10 cellular contexts compared by ENCODE assay signal in the genomic region with DNA sequence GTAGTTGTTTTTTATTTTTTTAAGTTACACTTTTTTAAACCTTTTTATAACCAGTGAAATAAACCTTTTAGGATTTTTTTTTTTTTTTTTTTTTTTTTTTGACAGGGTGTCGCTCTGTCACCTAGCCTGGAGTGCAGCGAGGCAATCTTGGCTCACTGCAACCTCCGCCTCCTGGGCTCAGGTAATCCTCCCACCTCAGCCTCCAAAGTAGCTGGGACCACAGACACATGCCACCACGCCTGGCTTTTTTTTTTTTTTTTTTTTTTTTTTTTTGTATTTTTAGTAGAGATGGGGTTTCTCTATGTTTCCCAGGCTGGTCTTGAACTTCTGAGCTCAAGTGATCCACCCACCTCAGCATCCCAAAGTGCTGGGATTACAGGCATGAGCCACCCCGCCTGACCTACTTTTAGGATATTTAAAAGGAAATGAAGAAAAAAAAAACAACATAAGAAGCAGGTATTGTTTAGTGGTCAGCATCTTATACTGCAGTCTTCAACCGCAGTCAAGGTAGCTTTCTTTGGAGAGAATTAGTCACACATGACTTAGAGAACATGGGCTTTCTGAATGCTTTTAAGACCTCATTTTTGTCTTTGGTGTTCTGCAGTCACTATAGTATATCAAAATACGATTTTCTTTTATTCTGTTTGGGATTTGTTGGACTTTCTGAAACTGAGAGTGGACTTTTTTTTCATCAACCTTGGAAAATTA. TPM values are rescaled to one million over a fixed set of nuclear protein-coding genes. Genes with fewer than 3 reads are reported as not detected.
DNase-seq lines count a peak whose midpoint lies in the region; ATAC-seq and TF ChIP-seq lines count a peak whose summit lies in the region.
"Had no signal": no experiment of that assay in that cellular context is flagged by ENCODE, and none has a peak within 500 bp of the region (broad histone marks: within the 10 kb centered on the region; RNA-seq: fewer than 3 reads in every experiment).

No MANE protein-coding gene starts in this region.

- no peaks in the 10 kb centered on the region for H4K20me1 ChIP-seq in fibroblast of lung (ENCODE audit: control insufficient read depth, extremely low read depth, insufficient read depth, low read length)

- no peak for DNase-seq in activated T-cell treated with anti-CD3 and anti-CD28 coated beads, Interleukin-2, amount 50 U/mL, for 24 hours
- no peak for DNase-seq in activated T-cell treated with anti-CD3 and anti-CD28 coated beads for 4 hours
- DNase-seq in T-cell, result no peak
- no peak for DNase-seq in fibroblast of lung (ENCODE audit: low read depth in 2 of 2)
- no peak for DNase-seq in NCI-H2227 treated with DMSO at 0.1 percent for 48 hours (lab: John Stamatoyannopoulos, UW)
- DNase-seq in NCI-H226, result no peak
- DNase-seq: KBM-7; stimulated activated naive B cell treated with anti-CD40 and anti-IgM and Interleukin-4, amounts not matched to agents 10 μg/mL and 1 μg/mL and 100 μg/mL, for 72 hours had no signal

- H3K9me3 Mint-ChIP-seq in activated T-cell treated with anti-CD3 and anti-CD28 coated beads, Interleukin-2, amount 50 U/mL, for 24 hours, result peaks cover 6% of the 10 kb centered on the region
- no peaks in the 10 kb centered on the region for H3K9me3 Mint-ChIP-seq in T-cell
- no peaks in the 10 kb centered on the region for H3K9me3 Mint-ChIP-seq in stimulated activated memory B cell treated with anti-CD40 and anti-IgM and Interleukin-4, amounts not matched to agents 10 μg/mL and 1 μg/mL and 100 μg/mL, for 72 hours
- H3K9me3 Mint-ChIP-seq: stimulated activated naive B cell treated with anti-CD40 and anti-IgM and Interleukin-4, amounts not matched to agents 10 μg/mL and 1 μg/mL and 100 μg/mL, for 72 hours had no signal

- H3K36me3 ChIP-seq in fibroblast of lung (ENCODE audit: control insufficient read depth, insufficient read depth, low read length), result no peaks in the 10 kb centered on the region

- no peaks in the 10 kb centered on the region for H3K27me3 ChIP-seq in fibroblast of lung (ENCODE audit: control insufficient read depth, insufficient read depth, low read length)

- H3K4me1 Mint-ChIP-seq in activated T-cell treated with anti-CD3 and anti-CD28 coated beads, Interleukin-2, amount 50 U/mL, for 24 hours (ENCODE audit: low read depth), result peaks cover 53% of the 10 kb centered on the region
- H3K4me1 Mint-ChIP-seq in T-cell, result peaks cover 52 to 62% (median 57%) of the 10 kb centered on the region in 3 donors
- H3K4me1 Mint-ChIP-seq in stimulated activated memory B cell treated with anti-CD40 and anti-IgM and Interleukin-4, amounts not matched to agents 10 μg/mL and 1 μg/mL and 100 μg/mL, for 72 hours, result peaks cover 42% of the 10 kb centered on the region

- H3K4me3 Mint-ChIP-seq in activated T-cell treated with anti-CD3 and anti-CD28 coated beads, Interleukin-2, amount 50 U/mL, for 24 hours, result peak overlapping the region; percentile 97
- peak overlapping the region; percentile 94 to 99 (median 99) for H3K4me3 Mint-ChIP-seq in T-cell
- H3K4me3 Mint-ChIP-seq in stimulated activated memory B cell treated with anti-CD40 and anti-IgM and Interleukin-4, amounts not matched to agents 10 μg/mL and 1 μg/mL and 100 μg/mL, for 72 hours, result no peak overlapping the region

- POLR2A ChIA-PET in T-cell (lab: Charles Lee), result no interaction called here

- peak overlapping the region in 3 of 4 experiments; percentile 77 to 99 (median 89) for H3K4me3 ChIP-seq in fibroblast of lung (replicated peaks in 1 of 4; ENCODE audit: control extremely low read depth in 1 of 4, insufficient read depth in 1 of 4, low read depth in 3 of 4, low read length in 4 of 4)

- ATAC-seq in T-cell (replicated peaks in 1 of 4) (no peak), HG03469 (IDR thresholded peaks at IDR 0.05; ENCODE audit: unreplicated experiment) (no peak)
- ATAC-seq in stimulated activated memory B cell treated with anti-CD40 and anti-IgM and Interleukin-4, amounts not matched to agents 10 μg/mL and 1 μg/mL and 100 μg/mL, for 72 hours, result no peak
- ATAC-seq: stimulated activated naive B cell treated with anti-CD40 and anti-IgM and Interleukin-4, amounts not matched to agents 10 μg/mL and 1 μg/mL and 100 μg/mL, for 72 hours had no signal

- H3K9me3 ChIP-seq in fibroblast of lung (ENCODE audit: control insufficient read depth, insufficient read depth, low read depth, low read length), result no peaks in the 10 kb centered on the region

- H3K79me2 ChIP-seq in fibroblast of lung (ENCODE audit: control insufficient read depth, insufficient read depth, low read length), result peaks cover 26% of the 10 kb centered on the region

- H3K27ac Mint-ChIP-seq in activated T-cell treated with anti-CD3 and anti-CD28 coated beads, Interleukin-2, amount 50 U/mL, for 24 hours, result peak overlapping the region; percentile 97
- peak overlapping the region; percentile 98 to 99 for H3K27ac Mint-ChIP-seq in T-cell
- H3K27ac Mint-ChIP-seq in stimulated activated memory B cell treated with anti-CD40 and anti-IgM and Interleukin-4, amounts not matched to agents 10 μg/mL and 1 μg/mL and 100 μg/mL, for 72 hours, result peak overlapping the region; percentile 43

- CTCF ChIA-PET in T-cell (lab: Charles Lee), result interaction anchor here in 1 of 2 donors (0.7 to 0.8 kb wide), 2 partner anchors 215 to 1223 kb away, joined by 3 to 6 read pairs; no protein-coding TSS in a partner anchor

- no peak overlapping the region for H2AFZ ChIP-seq in fibroblast of lung (ENCODE audit: low read length)

- TF ChIP-seq CTCF in fibroblast of lung (conservative IDR thresholded peaks at IDR 0.05 in 1 of 2, IDR thresholded peaks at IDR 0.05 in 1 of 2; ENCODE audit: low read depth in 1 of 2, low read length in 2 of 2), result no peak

- H3K27me3 Mint-ChIP-seq in activated T-cell treated with anti-CD3 and anti-CD28 coated beads, Interleukin-2, amount 50 U/mL, for 24 hours, result no peaks in the 10 kb centered on the region
- no peaks in the 10 kb centered on the region for H3K27me3 Mint-ChIP-seq in T-cell
- no peaks in the 10 kb centered on the region for H3K27me3 Mint-ChIP-seq in stimulated activated memory B cell treated with anti-CD40 and anti-IgM and Interleukin-4, amounts not matched to agents 10 μg/mL and 1 μg/mL and 100 μg/mL, for 72 hours
- H3K27me3 Mint-ChIP-seq: stimulated activated naive B cell treated with anti-CD40 and anti-IgM and Interleukin-4, amounts not matched to agents 10 μg/mL and 1 μg/mL and 100 μg/mL, for 72 hours had no signal

- no peak overlapping the region for H3K27ac ChIP-seq in fibroblast of lung (ENCODE audit: insufficient read depth, low read length)

- no peak overlapping the region for H3K9ac ChIP-seq in fibroblast of lung (ENCODE audit: insufficient read depth, low read length)

- H3K4me2 ChIP-seq in fibroblast of lung (ENCODE audit: extremely low read depth, insufficient read depth, low read length), result peak overlapping the region; percentile 96

- H3K36me3 Mint-ChIP-seq in activated T-cell treated with anti-CD3 and anti-CD28 coated beads, Interleukin-2, amount 50 U/mL, for 24 hours (ENCODE audit: low read depth), result peaks cover 67% of the 10 kb centered on the region
- peaks cover 34% of the 10 kb centered on the region for H3K36me3 Mint-ChIP-seq in T-cell
- peaks cover 14% of the 10 kb centered on the region for H3K36me3 Mint-ChIP-seq in stimulated activated memory B cell treated with anti-CD40 and anti-IgM and Interleukin-4, amounts not matched to agents 10 μg/mL and 1 μg/mL and 100 μg/mL, for 72 hours

- peaks cover 9% of the 10 kb centered on the region for H3K4me1 ChIP-seq in fibroblast of lung (ENCODE audit: control insufficient read depth, extremely low read depth, insufficient read depth, low read length)

RNA-seq across cellular contexts. Expression of a gene that starts 1.6 kb away (rescaled TPM):
- total RNA-seq in T-cell (10 to 100 TPM; 28.7 to 43.5 (median 36.5) TPM), fibroblast of lung (42.1 and 46.1 TPM in 2 replicates)
- polyA plus RNA-seq in fibroblast of lung, result 21.1 and 25.0 TPM in 2 replicates
- polyA plus RNA-seq in fibroblast of lung (2012), result 29.2 and 32.4 TPM in 2 replicates
- polyA minus RNA-seq in fibroblast of lung (ENCODE audit: low replicate concordance), result 28.0 and 28.3 TPM in 2 replicates

RNA-seq across cellular contexts. Expression of a gene that starts 4.4 kb away (rescaled TPM):
- total RNA-seq in T-cell, result 10 to 100 TPM; 47.2 to 61.4 (median 55.6) TPM
- 13.9 and 16.8 TPM in 2 replicates for total RNA-seq in fibroblast of lung
- 52.4 and 53.6 TPM in 2 replicates for polyA plus RNA-seq in fibroblast of lung
- 44.8 and 45.8 TPM in 2 replicates for polyA plus RNA-seq in fibroblast of lung (2012)
- polyA minus RNA-seq in fibroblast of lung (ENCODE audit: low replicate concordance), result 48.6 and 56.9 TPM in 2 replicates

RNA-seq across cellular contexts. Expression of a gene that starts 12.9 kb away (rescaled TPM):
- total RNA-seq in T-cell (not detected), fibroblast of lung (not detected in 2 replicates)
- polyA plus RNA-seq in fibroblast of lung, result not detected in 2 replicates
- 0.23 and 0.57 TPM in 2 replicates for polyA plus RNA-seq in fibroblast of lung (2012)
- not detected in 2 replicates for polyA minus RNA-seq in fibroblast of lung (ENCODE audit: low replicate concordance)

RNA-seq across cellular contexts. Expression of a gene that starts 50.3 kb away (rescaled TPM):
- under 1 TPM in 1 of 5 donors, not detected in 4; 0.44 TPM for total RNA-seq in T-cell
- total RNA-seq in fibroblast of lung, result not detected in 2 replicates
- polyA plus RNA-seq in fibroblast of lung, result not detected in 2 replicates
- polyA plus RNA-seq in fibroblast of lung (2012), result not detected in 2 replicates
- polyA minus RNA-seq in fibroblast of lung (ENCODE audit: low replicate concordance), result not detected in 2 replicates

Comparison
In these comparisons a context has a peak if more than half of its experiments do, and no peak if none do; other contexts are left out.
1. H3K27ac Mint-ChIP-seq: peak in every context shown above with its lines; median percentile 98 in T-cell; 97 in activated T-cell treated with anti-CD3 and anti-CD28 coated beads, Interleukin-2, amount 50 U/mL, for 24 hours; 43 in stimulated activated memory B cell treated with anti-CD40 and anti-IgM and Interleukin-4, amounts not matched to agents 10 μg/mL and 1 μg/mL and 100 μg/mL, for 72 hours.